In genomic region chr1:66253330-66253921, GRCh38 we compare ENCODE assay signal across 8 cellular contexts.
DNase-seq lines count a peak whose midpoint lies in the region; ATAC-seq and TF ChIP-seq lines count a peak whose summit lies in the region.

No MANE protein-coding gene starts in this region.

- DNase-seq in Calu3 (peak; percentile 39), NCI-H2171 treated with DMSO at 0.1 percent for 48 hours (lab: John Stamatoyannopoulos, UW) (peak; percentile 70), left cardiac atrium (no peak), sigmoid colon (no peak)
- DNase-seq in activated CD4-positive, alpha-beta memory T cell treated with anti-CD3 and anti-CD28 coated beads, Interleukin-2, amount 10 ng/mL, durations not matched to agents 7 days and 5 days, result no peak

- H3K9me3 ChIP-seq in sigmoid colon, result no peaks in the 10 kb centered on the region

- H3K27ac Mint-ChIP-seq in Calu3 (ENCODE audit: unreplicated experiment), result no peak overlapping the region
- no peak overlapping the region for H3K27ac Mint-ChIP-seq in activated T-helper 17 cell treated with anti-CD3 and anti-CD28 coated beads, Interleukin-2, amount 50 U/mL, for 72 hours
- H3K27ac Mint-ChIP-seq in activated CD4-positive, alpha-beta memory T cell treated with anti-CD3 and anti-CD28 coated beads, Interleukin-2, amount 10 ng/mL, durations not matched to agents 7 days and 5 days, result no peak overlapping the region

- H3K27me3 Mint-ChIP-seq in Calu3 (ENCODE audit: unreplicated experiment), result no peaks in the 10 kb centered on the region
- no peaks in the 10 kb centered on the region for H3K27me3 Mint-ChIP-seq in activated T-helper 17 cell treated with anti-CD3 and anti-CD28 coated beads, Interleukin-2, amount 50 U/mL, for 72 hours
- no peaks in the 10 kb centered on the region for H3K27me3 Mint-ChIP-seq in activated CD4-positive, alpha-beta memory T cell treated with anti-CD3 and anti-CD28 coated beads, Interleukin-2, amount 10 ng/mL, durations not matched to agents 7 days and 5 days

- peaks cover 11% of the 10 kb centered on the region for H3K4me1 Mint-ChIP-seq in Calu3 (ENCODE audit: low read depth, unreplicated experiment)
- H3K4me1 Mint-ChIP-seq in activated T-helper 17 cell treated with anti-CD3 and anti-CD28 coated beads, Interleukin-2, amount 50 U/mL, for 72 hours, result peaks cover 45% of the 10 kb centered on the region
- peaks cover 74% of the 10 kb centered on the region for H3K4me1 Mint-ChIP-seq in activated CD4-positive, alpha-beta memory T cell treated with anti-CD3 and anti-CD28 coated beads, Interleukin-2, amount 10 ng/mL, durations not matched to agents 7 days and 5 days

- H3K36me3 ChIP-seq in sigmoid colon, result no peaks in the 10 kb centered on the region

- H3K4me3 ChIP-seq in sigmoid colon, result no peak overlapping the region

- no peak overlapping the region for H3K4me3 Mint-ChIP-seq in Calu3 (ENCODE audit: low read depth, unreplicated experiment)
- H3K4me3 Mint-ChIP-seq in activated T-helper 17 cell treated with anti-CD3 and anti-CD28 coated beads, Interleukin-2, amount 50 U/mL, for 72 hours, result no peak overlapping the region
- H3K4me3 Mint-ChIP-seq in activated CD4-positive, alpha-beta memory T cell treated with anti-CD3 and anti-CD28 coated beads, Interleukin-2, amount 10 ng/mL, durations not matched to agents 7 days and 5 days, result no peak overlapping the region

- H3K27ac ChIP-seq in sigmoid colon, result no peak overlapping the region

- intact Hi-C loops in Calu3 (cut with micrococcal nuclease; ENCODE audit: unreplicated experiment), result loop anchor here (1.0 to 2.0 kb wide), 3 partner anchors 193 to 473 kb away; no protein-coding TSS in a partner anchor
- intact Hi-C loops in left cardiac atrium (cut with DNase I), result loop anchor here (1.0 to 10.0 kb wide), 3 partner anchors 193 to 471 kb away; no protein-coding TSS in a partner anchor
- intact Hi-C loops in sigmoid colon (cut with DNase I), result loop anchor here (1.0 to 10.0 kb wide), 3 partner anchors 193 to 671 kb away; partner anchors contain the start of genes DNAI4 and MIER1

- no peaks in the 10 kb centered on the region for H3K36me3 Mint-ChIP-seq in Calu3 (ENCODE audit: insufficient read depth, unreplicated experiment)
- no peaks in the 10 kb centered on the region for H3K36me3 Mint-ChIP-seq in activated T-helper 17 cell treated with anti-CD3 and anti-CD28 coated beads, Interleukin-2, amount 50 U/mL, for 72 hours (ENCODE audit: low read depth)
- no peaks in the 10 kb centered on the region for H3K36me3 Mint-ChIP-seq in activated CD4-positive, alpha-beta memory T cell treated with anti-CD3 and anti-CD28 coated beads, Interleukin-2, amount 10 ng/mL, durations not matched to agents 7 days and 5 days (ENCODE audit: low read depth)

- POLR2A ChIA-PET in activated CD4-positive, alpha-beta memory T cell treated with anti-CD3 and anti-CD28 coated beads, Interleukin-2, amount 10 ng/mL, durations not matched to agents 7 days and 5 days (lab: Charles Lee), result interaction anchor here (0.9 to 6.7 kb wide), 6 partner anchors 11 to 196 kb away, joined by 3 to 50 read pairs (median 4); no protein-coding TSS in a partner anchor

- no TSS peak for BruUV-seq in Calu3 (replicated peaks; lab: Mats Ljungman, UMichigan)

- WGBS in sigmoid colon, 2 donors, result 0 to 8% methylated on average over 1 of the region's 1 CpG

- H3K4me1 ChIP-seq in sigmoid colon, result peaks cover 0 to 20% (median 7%) of the 10 kb centered on the region in 4 donors

- CTCF ChIA-PET in Calu3 (lab: Charles Lee), result interaction anchor here (1.4 kb wide), 1 partner anchor 193 kb away, joined by 6 read pairs; no protein-coding TSS in a partner anchor
- CTCF ChIA-PET in activated CD4-positive, alpha-beta memory T cell treated with anti-CD3 and anti-CD28 coated beads, Interleukin-2, amount 10 ng/mL, durations not matched to agents 7 days and 5 days (lab: Charles Lee), result interaction anchor here (0.7 to 19.7 kb wide), 20 partner anchors 9 to 472 kb away, joined by 3 to 422 read pairs (median 4); no protein-coding TSS in a partner anchor

- no peak for TF ChIP-seq EP300 in sigmoid colon (IDR thresholded peaks at IDR 0.05)

- no peak for TF ChIP-seq POLR2A in sigmoid colon (IDR thresholded peaks at IDR 0.05)

- no peaks in the 10 kb centered on the region for H3K9me3 Mint-ChIP-seq in Calu3 (ENCODE audit: low read depth, unreplicated experiment)
- no peaks in the 10 kb centered on the region for H3K9me3 Mint-ChIP-seq in activated T-helper 17 cell treated with anti-CD3 and anti-CD28 coated beads, Interleukin-2, amount 50 U/mL, for 72 hours
- H3K9me3 Mint-ChIP-seq in activated CD4-positive, alpha-beta memory T cell treated with anti-CD3 and anti-CD28 coated beads, Interleukin-2, amount 10 ng/mL, durations not matched to agents 7 days and 5 days, result no peaks in the 10 kb centered on the region

- H3K27me3 ChIP-seq in sigmoid colon, result no peaks in the 10 kb centered on the region

- TF ChIP-seq CTCF in Calu3 (IDR thresholded peaks at IDR 0.05; ENCODE audit: unreplicated experiment) (peak; percentile 67), sigmoid colon (IDR thresholded peaks at IDR 0.05) (peak; percentile 60 to 80 (median 73))

- peak; percentile 75 for ATAC-seq in GM18909 (IDR thresholded peaks at IDR 0.05; ENCODE audit: poor library complexity, unreplicated experiment)
- peak; percentile 62 for ATAC-seq in HG03097 (IDR thresholded peaks at IDR 0.05; ENCODE audit: low FRiP score, unreplicated experiment)
- ATAC-seq in activated T-helper 17 cell treated with anti-CD3 and anti-CD28 coated beads, Interleukin-2, amount 50 U/mL, for 72 hours (replicated peaks), result peak; percentile 79
- ATAC-seq in left cardiac atrium, result peak; percentile 90 to 95

Comparison
In these comparisons a context has a peak if more than half of its experiments do, and no peak if none do; other contexts are left out.
1. DNase-seq: peak in Calu3 (single experiment) and NCI-H2171 treated with DMSO at 0.1 percent for 48 hours (single experiment); none in left cardiac atrium (single experiment), sigmoid colon (single experiment) and activated CD4-positive, alpha-beta memory T cell treated with anti-CD3 and anti-CD28 coated beads, Interleukin-2, amount 10 ng/mL, durations not matched to agents 7 days and 5 days (single experiment).
2. Peak in every context shown above with its lines, with median percentiles within 50 percentile points of each other: ATAC-seq.